ENCODE assay signal across 28 cellular contexts in the genomic region with DNA sequence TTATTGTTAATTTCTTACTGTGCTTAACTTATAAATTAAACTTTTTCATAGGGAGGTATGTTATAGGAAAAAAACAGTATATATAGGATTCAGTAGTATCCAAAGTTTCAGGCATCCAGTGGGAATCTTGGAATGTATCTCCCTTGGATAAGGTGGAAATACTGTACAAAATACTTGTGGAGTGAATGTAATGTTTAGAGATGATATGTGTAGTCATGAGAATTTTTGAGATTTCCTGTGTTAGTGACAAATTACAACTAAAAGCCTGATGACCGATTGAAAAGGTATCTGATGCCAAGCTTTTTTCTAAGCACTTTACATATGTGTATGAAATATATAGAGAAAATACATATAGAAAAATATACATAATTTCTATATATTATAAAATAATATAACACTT.
"Had no signal": no experiment of that assay in that cellular context is flagged by ENCODE, and none has a peak within 500 bp of the region (broad histone marks: within the 10 kb centered on the region; RNA-seq: fewer than 3 reads in every experiment).

No MANE protein-coding gene starts in this region.

- DNase-seq: activated CD4-positive, alpha-beta T cell treated with anti-CD3 and anti-CD28 coated beads, Interleukin-2, amount 10 ng/mL, durations not matched to agents 24 days and 14 days; activated CD4-positive, alpha-beta T cell treated with anti-CD3 and anti-CD28 coated beads, Interleukin-2, amount 50 U/mL, for 4 hours; activated CD8-positive, alpha-beta T cell treated with anti-CD3 and anti-CD28 coated beads for 36 hours; activated gamma-delta T cell; activated naive CD4-positive, alpha-beta T cell treated with Interleukin-2 at 50 U/mL for 16 hours; activated naive CD8-positive, alpha-beta T cell treated with anti-CD3 and anti-CD28 coated beads, Interleukin-2, amount 10 ng/mL, durations not matched to agents 7 days and 5 days; activated T-cell treated with anti-CD3 and anti-CD28 coated beads, Interleukin-2, amount 50 U/mL, for 1 hour; amygdala; body of pancreas; Kasumi-1; KG1; MG63; NCI-H1048; NCI-H1105 treated with DMSO at 0.1 percent for 48 hours; NCI-H1436; NCI-H1694; NCI-H1930; NCI-H2081 treated with DMSO at 0.1 percent for 48 hours; NCI-H345; NCI-H524 treated with DMSO at 0.1 percent for 48 hours; Peyer's patch; RPMI8226; SHP77 treated with DMSO at 0.1 percent for 48 hours; SK-N-SH; WERI-Rb-1 had no signal

- H3K9me3 ChIP-seq: ascending aorta, body of pancreas, breast epithelium, MG63, Peyer's patch, SJSA1, SK-N-SH had no signal

- H3K4me3 ChIP-seq: ascending aorta, body of pancreas, breast epithelium, MG63, Peyer's patch, SJSA1 had no signal

- H3K27me3 ChIP-seq: ascending aorta, body of pancreas, breast epithelium, MG63, Peyer's patch, SJSA1 had no signal

- H3K36me3 ChIP-seq: ascending aorta, breast epithelium, MG63, Peyer's patch, SJSA1, WERI-Rb-1 had no signal

- H3K27ac ChIP-seq: ascending aorta, body of pancreas, breast epithelium, Peyer's patch, SJSA1, WERI-Rb-1 had no signal

- H3K4me1 ChIP-seq: ascending aorta, body of pancreas, breast epithelium, Peyer's patch, SJSA1 had no signal

- ATAC-seq: activated CD8-positive, alpha-beta T cell treated with anti-CD3 and anti-CD28 coated beads for 36 hours; body of pancreas had no signal
